ENCODE assay signal across 8 cellular contexts in the genomic region with DNA sequence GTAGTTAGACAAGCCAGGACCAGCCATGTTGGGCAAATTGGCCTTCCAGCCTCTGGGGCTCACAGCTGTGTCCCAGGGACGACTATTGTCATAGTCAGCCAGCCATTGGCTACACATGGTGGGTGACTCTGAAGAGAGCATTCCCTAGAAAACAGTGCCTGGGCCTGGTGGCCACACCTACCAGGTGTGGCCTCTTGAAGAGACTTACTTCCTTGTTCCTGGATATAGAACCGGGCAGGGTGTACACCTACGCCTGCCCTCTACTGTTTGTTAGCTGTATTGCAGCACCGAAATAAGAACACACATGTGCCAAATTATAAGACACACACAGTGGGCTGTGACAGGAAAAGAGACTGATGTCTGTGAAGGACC.
DNase-seq lines count a peak whose midpoint lies in the region; ATAC-seq and TF ChIP-seq lines count a peak whose summit lies in the region.

No MANE protein-coding gene starts in this region.

- H3K27me3 ChIP-seq in transverse colon, result peaks cover 15% of the 10 kb centered on the region

- intact Hi-C loops in left colon (cut with DNase I, micrococcal nuclease), result no loop called here
- intact Hi-C loops in transverse colon (cut with DNase I; ENCODE audit: low total_unique reads), result no loop called here

- peaks cover 17 to 42% (median 27%) of the 10 kb centered on the region in 4 donors for H3K4me1 ChIP-seq in transverse colon

- TF ChIP-seq CTCF in brain (conservative IDR thresholded peaks at IDR 0.05) (peak; percentile 56 to 80), transverse colon (IDR thresholded peaks at IDR 0.05) (peak; percentile 68 to 89 (median 80))

- H3K36me3 ChIP-seq in transverse colon, result no peaks in the 10 kb centered on the region

- WGBS in transverse colon (ENCODE audit: low coverage in 1 of 2), 2 donors, result 38% methylated on average over 4 of the region's 4 CpGs; no CpG with 5 or more reads in 1 of the 2 donors

- DNase-seq in DMS114 treated with DMSO at 0.1 percent for 48 hours (lab: John Stamatoyannopoulos, UW; ENCODE audit: unreplicated experiment) (peak; percentile 27), HEK293T (ENCODE audit: extremely low spot score) (peak; percentile 78), NOMO-1 treated with dmso at 0.1 percent for 144 hours (lab: John Stamatoyannopoulos, UW; ENCODE audit: unreplicated experiment) (peak; percentile 30), left colon (peak; percentile 71 to 77), transverse colon (peak; percentile 72), C1 segment of cervical spinal cord (lab: John Stamatoyannopoulos, UW) (no peak)

- H3K4me3 ChIP-seq in transverse colon, result no peak overlapping the region

- no peaks in the 10 kb centered on the region for H3K36me3 Mint-ChIP-seq in brain

- H3K4me1 Mint-ChIP-seq in brain, result peaks cover 12% of the 10 kb centered on the region

- peak overlapping the region in 2 of 5 experiments; percentile 70 to 89 for H3K27ac Mint-ChIP-seq in brain

- TF ChIP-seq EP300 in transverse colon (IDR thresholded peaks at IDR 0.05; ENCODE audit: low read depth), result no peak

- no peak for TF ChIP-seq POLR2A in transverse colon (IDR thresholded peaks at IDR 0.05)

- peak overlapping the region; percentile 48 to 63 (median 57) for H3K27ac ChIP-seq in transverse colon

- in situ Hi-C loops in transverse colon (cut with MboI; ENCODE audit: low pct_ligation_motif_present in 1 of 4, low pct_unique_long_range_greater_than_20kb in 1 of 4, low sequenced_read_pairs in 3 of 4), result no loop called here

- CTCF ChIA-PET in HEK293T (lab: Yijun Ruan, JAX), result interaction anchor here (0.9 to 2.2 kb wide), 4 partner anchors 8 to 78 kb away, joined by 3 to 6 read pairs (median 4); no protein-coding TSS in a partner anchor

- no peaks in the 10 kb centered on the region for H3K9me3 ChIP-seq in transverse colon

- no peaks in the 10 kb centered on the region for H3K27me3 Mint-ChIP-seq in brain

- ATAC-seq in left colon (peak; percentile 80), GM18519 (IDR thresholded peaks at IDR 0.05; ENCODE audit: low FRiP score, unreplicated experiment) (no peak)

- H3K9me3 Mint-ChIP-seq in brain, result peaks cover 0 to 4% (median 0%) of the 10 kb centered on the region in 5 experiments

- POLR2A ChIA-PET in HEK293T (lab: Yijun Ruan, JAX), result interaction anchor here (0.6 kb wide), 1 partner anchor 100 kb away, joined by 3 read pairs; no protein-coding TSS in a partner anchor

- peak overlapping the region in 2 of 5 experiments; percentile 56 to 60 for H3K4me3 Mint-ChIP-seq in brain

TF ChIP-seq in HEK293T, 16 proteins besides CTCF, POLR2A, EP300 and RAD21:
- TF ChIP-seq BHLHE40 (IDR thresholded peaks at IDR 0.05; ENCODE audit: borderline replicate concordance) (no peak), L3MBTL2 (conservative IDR thresholded peaks at IDR 0.05) (no peak)

Comparison
In these comparisons a context has a peak if more than half of its experiments do, and no peak if none do; other contexts are left out.
1. DNase-seq: peak in DMS114 treated with DMSO at 0.1 percent for 48 hours (single experiment), HEK293T (single experiment), NOMO-1 treated with dmso at 0.1 percent for 144 hours (single experiment), left colon (2 of 2) and transverse colon (single experiment); none in C1 segment of cervical spinal cord (0 of 14).